Comparison of ENCODE assay signal across 8 cellular contexts in genomic region chr4:1345905-1346780, GRCh38. TPM values are rescaled to one million over a fixed set of nuclear protein-coding genes. Genes with fewer than 3 reads are reported as not detected.
A peak's percentile ranks its signal among the peaks of the same experiment; 100 is the strongest.
DNase-seq lines count a peak whose midpoint lies in the region; ATAC-seq and TF ChIP-seq lines count a peak whose summit lies in the region.

No MANE protein-coding gene starts in this region.

- peaks cover 45% of the 10 kb centered on the region for H3K4me1 Mint-ChIP-seq in activated CD4-positive, alpha-beta T cell treated with anti-CD3 and anti-CD28 coated beads for 36 hours
- peaks cover 50% of the 10 kb centered on the region for H3K4me1 Mint-ChIP-seq in dendritic cell treated with granulocyte-macrophage colony-stimulating factor and Interleukin-4, amounts not matched to agents 40 ng/mL and 50 ng/mL, for 4 days (ENCODE audit: low read depth)

- CTCF ChIA-PET in activated CD4-positive, alpha-beta T cell treated with anti-CD3 and anti-CD28 coated beads for 36 hours (lab: Charles Lee): interaction anchor here (0.5 to 2.2 kb wide), 11 partner anchors 12 to 658 kb away, joined by 3 to 10 read pairs (median 3); partner anchors contain the start of genes CTBP1 and MAEA

- no peaks in the 10 kb centered on the region for H3K9me2 ChIP-seq in Karpas-422 (replicated peaks; ENCODE audit: insufficient read depth, low read length)

- H2AFZ ChIP-seq in Karpas-422 (ENCODE audit: low read length): peak overlapping the region; percentile 81

- H3K36me3 ChIP-seq in Karpas-422 (ENCODE audit: insufficient read depth, low read length): no peaks in the 10 kb centered on the region

- no peaks in the 10 kb centered on the region for H3K27me3 Mint-ChIP-seq in activated CD4-positive, alpha-beta T cell treated with anti-CD3 and anti-CD28 coated beads for 36 hours
- H3K27me3 Mint-ChIP-seq in dendritic cell treated with granulocyte-macrophage colony-stimulating factor and Interleukin-4, amounts not matched to agents 40 ng/mL and 50 ng/mL, for 4 days: no peaks in the 10 kb centered on the region

- no peaks in the 10 kb centered on the region for H3K9me3 ChIP-seq in Karpas-422 (ENCODE audit: low read length)

- H4K20me1 ChIP-seq in Karpas-422 (ENCODE audit: insufficient read depth, low read depth, low read length): no peaks in the 10 kb centered on the region

- peaks cover 19% of the 10 kb centered on the region for H3K36me3 Mint-ChIP-seq in activated CD4-positive, alpha-beta T cell treated with anti-CD3 and anti-CD28 coated beads for 36 hours (ENCODE audit: low read depth)
- H3K36me3 Mint-ChIP-seq in dendritic cell treated with granulocyte-macrophage colony-stimulating factor and Interleukin-4, amounts not matched to agents 40 ng/mL and 50 ng/mL, for 4 days (ENCODE audit: low read depth): peaks cover 42% of the 10 kb centered on the region

- H3K4me3 ChIP-seq in Karpas-422 (ENCODE audit: low read length) (peak overlapping the region; percentile 97), lower leg skin (ENCODE audit: low read depth, poor library complexity, severe bottlenecking) (peak overlapping the region; percentile 85)

- 0 to 1% methylated on average over 23 to 31 of the region's 76 CpGs for WGBS in lower leg skin, 2 donors

- TF ChIP-seq POLR2A in lower leg skin (IDR thresholded peaks at IDR 0.05): no peak

- intact Hi-C loops in activated CD4-positive, alpha-beta T cell treated with anti-CD3 and anti-CD28 coated beads for 36 hours (cut with DNase I, micrococcal nuclease): loop anchor here (1.0 to 5.0 kb wide), 9 partner anchors 57 to 1616 kb away; partner anchors contain the start of genes CTBP1 (in 2 of the 2), FAM53A (in 1 of the 2), GRK4 (in 1 of the 2) and MAEA (in 1 of the 2)
- intact Hi-C loops in dendritic cell treated with granulocyte-macrophage colony-stimulating factor and Interleukin-4, amounts not matched to agents 40 ng/mL and 50 ng/mL, for 4 days (cut with micrococcal nuclease): loop anchor here (1.0 to 10.0 kb wide), 2 partner anchors 97 to 379 kb away; partner anchors contain the start of genes CTBP1, TACC3 and TMEM129
- intact Hi-C loops in lower leg skin (cut with DNase I; ENCODE audit: low total_unique reads): loop anchor here (5.0 kb wide), 1 partner anchor 99 kb away; the partner anchor contains the start of gene CTBP1

- H3K27ac Mint-ChIP-seq in activated CD4-positive, alpha-beta T cell treated with anti-CD3 and anti-CD28 coated beads for 36 hours: peak overlapping the region; percentile 87
- peak overlapping the region; percentile 91 for H3K27ac Mint-ChIP-seq in dendritic cell treated with granulocyte-macrophage colony-stimulating factor and Interleukin-4, amounts not matched to agents 40 ng/mL and 50 ng/mL, for 4 days

- H3K27ac ChIP-seq in Karpas-422 (ENCODE audit: low read length): peak overlapping the region; percentile 66

- H3K4me3 Mint-ChIP-seq in activated CD4-positive, alpha-beta T cell treated with anti-CD3 and anti-CD28 coated beads for 36 hours: peak overlapping the region; percentile 86
- peak overlapping the region; percentile 79 for H3K4me3 Mint-ChIP-seq in dendritic cell treated with granulocyte-macrophage colony-stimulating factor and Interleukin-4, amounts not matched to agents 40 ng/mL and 50 ng/mL, for 4 days

- ATAC-seq in GM21529 (IDR thresholded peaks at IDR 0.05; ENCODE audit: unreplicated experiment): peak; percentile 20
- peak; percentile 25 for ATAC-seq in activated CD4-positive, alpha-beta T cell treated with anti-CD3 and anti-CD28 coated beads for 36 hours

- H3K9me3 Mint-ChIP-seq in activated CD4-positive, alpha-beta T cell treated with anti-CD3 and anti-CD28 coated beads for 36 hours (ENCODE audit: low read depth): no peaks in the 10 kb centered on the region
- H3K9me3 Mint-ChIP-seq in dendritic cell treated with granulocyte-macrophage colony-stimulating factor and Interleukin-4, amounts not matched to agents 40 ng/mL and 50 ng/mL, for 4 days: no peaks in the 10 kb centered on the region

- peak overlapping the region; percentile 92 for H3K9ac ChIP-seq in Karpas-422 (ENCODE audit: low read length)

- TF ChIP-seq CTCF in lower leg skin (IDR thresholded peaks at IDR 0.05): no peak

- peaks cover 28% of the 10 kb centered on the region for H3K4me1 ChIP-seq in Karpas-422 (ENCODE audit: low read length)

- POLR2A ChIA-PET in activated CD4-positive, alpha-beta T cell treated with anti-CD3 and anti-CD28 coated beads for 36 hours (lab: Charles Lee): interaction anchor here (0.6 to 1.0 kb wide), 8 partner anchors 10 to 474 kb away, joined by 3 to 5 read pairs (median 3); partner anchors contain the start of gene CTBP1

- H3K4me2 ChIP-seq in Karpas-422 (ENCODE audit: low read depth, low read length, poor library complexity, severe bottlenecking): peak overlapping the region; percentile 98

- DNase-seq in GM03348 (ENCODE audit: low spot score) (peak; percentile 72), Karpas-422 (peak; percentile 71), lower leg skin (ENCODE audit: low spot score in 2 of 2) (peak; percentile 27 to 93), NCI-H2029 (lab: John Stamatoyannopoulos, UW) (no peak)
- peak; percentile 81 for DNase-seq in activated CD4-positive, alpha-beta T cell treated with anti-CD3 and anti-CD28 coated beads for 36 hours
- peak; percentile 27 for DNase-seq in stimulated activated CD8-positive, alpha-beta memory T cell treated with anti-CD3 and anti-CD28 coated beads, Interleukin-4, amount 100 ng/mL, for 24 hours (ENCODE audit: low read depth)

- H3K27me3 ChIP-seq in Karpas-422 (ENCODE audit: low read length): no peaks in the 10 kb centered on the region

- peaks cover 42% of the 10 kb centered on the region for H3K79me2 ChIP-seq in Karpas-422 (ENCODE audit: low read length)

RNA-seq across cellular contexts. Expression of gene UVSSA, which starts 0.9 kb away (rescaled TPM):
- 12.4 and 16.2 TPM in 2 replicates for total RNA-seq in Karpas-422 (2014; rRNA removed; shearing (Covaris generic); ENCODE audit: low replicate concordance)
- total RNA-seq in activated CD4-positive, alpha-beta T cell treated with anti-CD3 and anti-CD28 coated beads for 36 hours: 10 to 100 TPM; 14.8 to 18.1 TPM
- total RNA-seq in lower leg skin: 10 to 100 TPM; 18.2 to 57.4 (median 25.7) TPM

RNA-seq across cellular contexts. Expression of gene MAEA, which starts 56.5 kb away (rescaled TPM):
- 31.3 and 54.0 TPM in 2 replicates for total RNA-seq in Karpas-422 (2014; rRNA removed; shearing (Covaris generic); ENCODE audit: low replicate concordance)
- total RNA-seq in activated CD4-positive, alpha-beta T cell treated with anti-CD3 and anti-CD28 coated beads for 36 hours: 10 to 100 TPM; 38.9 to 40.4 TPM
- 100 to 1,000 TPM in 1 of 4 donors, 10 to 100 TPM in 3; 79.6 to 124 (median 89.4) TPM for total RNA-seq in lower leg skin
